ENCODE assay signal across 26 cellular contexts in the genomic region with DNA sequence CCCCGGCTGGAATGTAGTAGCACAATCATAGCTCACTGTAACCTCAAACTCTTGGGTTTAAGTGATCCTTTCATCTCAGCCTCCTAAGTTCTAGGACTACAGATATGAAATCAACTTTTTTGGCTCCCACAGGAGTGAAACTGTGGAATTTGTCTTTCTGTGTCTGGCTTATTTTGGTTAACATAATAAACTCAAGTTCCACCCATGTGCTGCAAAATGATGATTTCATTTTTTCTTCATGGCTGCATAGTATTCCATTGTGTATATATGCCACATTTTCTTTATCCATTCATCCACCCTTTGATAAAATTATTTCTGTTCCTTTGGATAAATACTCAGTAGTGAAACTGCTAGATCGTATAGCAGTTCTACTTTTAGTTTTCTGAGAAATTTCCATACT.
"Had no signal": no experiment of that assay in that cellular context is flagged by ENCODE, and none has a peak within 500 bp of the region (broad histone marks: within the 10 kb centered on the region; RNA-seq: fewer than 3 reads in every experiment).

No MANE protein-coding gene starts in this region.

- H3K4me2 ChIP-seq: neural progenitor cell, smooth muscle cell had no signal

- H3K9me3 ChIP-seq: neutrophil, right lobe of liver, testis, thyroid gland, vagina had no signal

- H3K9ac ChIP-seq: neural progenitor cell had no signal

- H3K4me3 ChIP-seq: left ventricle myocardium inferior, lung, neural progenitor cell, right atrium auricular region, right lobe of liver, smooth muscle cell, stomach, testis, thyroid gland, transverse colon, upper lobe of left lung, vagina had no signal

- ATAC-seq: natural killer cell; right lobe of liver; stimulated activated naive B cell treated with anti-CD40 and anti-IgM and Interleukin-4, amounts not matched to agents 10 μg/mL and 1 μg/mL and 100 μg/mL, for 72 hours; stimulated activated naive CD8-positive, alpha-beta T cell treated with anti-CD3 and anti-CD28 coated beads, Interleukin-15, Interleukin-2, amounts not matched to agents 100 U/mL and 50 U/mL, for 24 hours had no signal

- H3K36me3 ChIP-seq: right lobe of liver, thyroid gland had no signal

- DNase-seq: islet precursor cell; left ventricle myocardium inferior; mesendoderm; naive B cell; natural killer cell; nephron progenitor cell; occipital lobe; right lobe of liver; stimulated activated CD4-positive, alpha-beta T cell treated with anti-CD3 and anti-CD28 coated beads, Interleukin-1b, Interleukin-23, amount 100 ng/mL, for 48 hours; stimulated activated CD4-positive, alpha-beta T cell treated with anti-CD3 and anti-CD28 coated beads, Interleukin-2, amount 100 ng/mL, for 48 hours; stimulated activated CD4-positive, alpha-beta T cell treated with anti-CD3 and anti-CD28 coated beads, Interleukin-4, amount 100 ng/mL, for 4 hours; stimulated activated naive B cell treated with anti-CD40 and anti-IgM and Interleukin-4, amounts not matched to agents 10 μg/mL and 1 μg/mL and 100 μg/mL, for 72 hours; stimulated activated naive CD8-positive, alpha-beta T cell treated with anti-CD3 and anti-CD28 coated beads, Interleukin-15, Interleukin-2, amounts not matched to agents 100 U/mL and 50 U/mL, for 24 hours; stomach; testis; thyroid gland; transverse colon; upper lobe of left lung had no signal

- H3K27me3 Mint-ChIP-seq: naive B cell; progenitor cell of endocrine pancreas; stimulated activated naive B cell treated with anti-CD40 and anti-IgM and Interleukin-4, amounts not matched to agents 10 μg/mL and 1 μg/mL and 100 μg/mL, for 72 hours had no signal

- H2AFZ ChIP-seq: neural progenitor cell had no signal

- H3K4me3 Mint-ChIP-seq: mesothelial cell of epicardium; naive B cell; natural killer cell; nephron progenitor cell; neural progenitor cell; stimulated activated naive B cell treated with anti-CD40 and anti-IgM and Interleukin-4, amounts not matched to agents 10 μg/mL and 1 μg/mL and 100 μg/mL, for 72 hours had no signal

- H3K27ac Mint-ChIP-seq: mesothelial cell of epicardium; natural killer cell; nephron progenitor cell; neural progenitor cell; progenitor cell of endocrine pancreas; stimulated activated naive B cell treated with anti-CD40 and anti-IgM and Interleukin-4, amounts not matched to agents 10 μg/mL and 1 μg/mL and 100 μg/mL, for 72 hours had no signal

- H3K27ac ChIP-seq: left ventricle myocardium inferior, neural progenitor cell, neutrophil, right atrium auricular region, right lobe of liver, stomach, testis, thyroid gland, transverse colon, upper lobe of left lung, vagina had no signal

- H3K27me3 ChIP-seq: neural progenitor cell, neutrophil, right atrium auricular region, right lobe of liver, stomach, testis, thyroid gland, transverse colon, upper lobe of left lung, vagina had no signal

- H3K4me1 ChIP-seq: left ventricle myocardium inferior, neural progenitor cell, right atrium auricular region, right lobe of liver, stomach, testis, thyroid gland, transverse colon, upper lobe of left lung, vagina had no signal

- H3K4me1 Mint-ChIP-seq: mesothelial cell of epicardium, nephron progenitor cell, neural progenitor cell had no signal
